ENCODE assay signal across 14 cellular contexts in genomic region chr10:23367896-23368685, GRCh38. TPM values are rescaled to one million over a fixed set of nuclear protein-coding genes. Genes with fewer than 3 reads are reported as not detected.
DNase-seq lines count a peak whose midpoint lies in the region; ATAC-seq, FAIRE-seq and TF ChIP-seq lines count a peak whose summit lies in the region.
"Had no signal": no experiment of that assay in that cellular context is flagged by ENCODE, and none has a peak within 500 bp of the region (broad histone marks: within the 10 kb centered on the region; RNA-seq: fewer than 3 reads in every experiment).

No MANE protein-coding gene starts in this region.

- peaks cover 80% of the 10 kb centered on the region for H3K4me1 Mint-ChIP-seq in activated T-cell treated with anti-CD3 and anti-CD28 coated beads, Interleukin-2, amount 50 U/mL, for 72 hours (ENCODE audit: low read depth)
- peaks cover 58% of the 10 kb centered on the region for H3K4me1 Mint-ChIP-seq in activated T-helper 2 cell treated with anti-CD3 and anti-CD28 coated beads, Interferon-gamma antibody, Interleukin-2, Interleukin-4, amounts not matched to agents 10 μg/mL and 5 μg/mL and 100 μg/mL, durations not matched to agents 14 hours and 24 hours and 36 hours (ENCODE audit: low read depth)
- H3K4me1 Mint-ChIP-seq in stimulated activated effector memory CD8-positive, alpha-beta T cell treated with anti-CD3 and anti-CD28 coated beads, Interleukin-12 subunit alpha, Interleukin-12 subunit beta, amount 100 ng/mL, for 72 hours, result peaks cover 54% of the 10 kb centered on the region

- H3K27me3 Mint-ChIP-seq in activated T-cell treated with anti-CD3 and anti-CD28 coated beads, Interleukin-2, amount 50 U/mL, for 72 hours (ENCODE audit: low read depth), result no peaks in the 10 kb centered on the region
- H3K27me3 Mint-ChIP-seq in activated T-helper 2 cell treated with anti-CD3 and anti-CD28 coated beads, Interferon-gamma antibody, Interleukin-2, Interleukin-4, amounts not matched to agents 10 μg/mL and 5 μg/mL and 100 μg/mL, durations not matched to agents 14 hours and 24 hours and 36 hours (ENCODE audit: low read depth), result no peaks in the 10 kb centered on the region
- H3K27me3 Mint-ChIP-seq: brain had no signal

- TF ChIP-seq CTCF in D721Med (IDR thresholded peaks at IDR 0.05; ENCODE audit: insufficient read depth, missing control alignments), result no peak

- no peak for ATAC-seq in activated T-cell treated with anti-CD3 and anti-CD28 coated beads, Interleukin-2, amount 50 U/mL, for 72 hours (replicated peaks in 1 of 2)
- peak; percentile 3 for ATAC-seq in HG03175 (IDR thresholded peaks at IDR 0.05; ENCODE audit: unreplicated experiment)
- no peak for ATAC-seq in stimulated activated effector memory CD8-positive, alpha-beta T cell treated with anti-CD3 and anti-CD28 coated beads, Interleukin-12 subunit alpha, Interleukin-12 subunit beta, amount 100 ng/mL, for 72 hours
- ATAC-seq in GM21576 (IDR thresholded peaks at IDR 0.05; ENCODE audit: unreplicated experiment), result no peak

- peak overlapping the region; percentile 59 to 69 for H3K4me3 Mint-ChIP-seq in activated T-cell treated with anti-CD3 and anti-CD28 coated beads, Interleukin-2, amount 50 U/mL, for 72 hours
- H3K4me3 Mint-ChIP-seq in activated T-helper 2 cell treated with anti-CD3 and anti-CD28 coated beads, Interferon-gamma antibody, Interleukin-2, Interleukin-4, amounts not matched to agents 10 μg/mL and 5 μg/mL and 100 μg/mL, durations not matched to agents 14 hours and 24 hours and 36 hours (ENCODE audit: low read depth), result peak overlapping the region; percentile 53
- H3K4me3 Mint-ChIP-seq in stimulated activated effector memory CD8-positive, alpha-beta T cell treated with anti-CD3 and anti-CD28 coated beads, Interleukin-12 subunit alpha, Interleukin-12 subunit beta, amount 100 ng/mL, for 72 hours, result peak overlapping the region; percentile 18
- H3K4me3 Mint-ChIP-seq: brain had no signal

- FAIRE-seq in D721Med (lab: Jason Lieb, UNC), result no peak

- H3K27ac Mint-ChIP-seq in activated T-cell treated with anti-CD3 and anti-CD28 coated beads, Interleukin-2, amount 50 U/mL, for 72 hours, result peak overlapping the region; percentile 39
- H3K27ac Mint-ChIP-seq in activated T-helper 2 cell treated with anti-CD3 and anti-CD28 coated beads, Interferon-gamma antibody, Interleukin-2, Interleukin-4, amounts not matched to agents 10 μg/mL and 5 μg/mL and 100 μg/mL, durations not matched to agents 14 hours and 24 hours and 36 hours, result peak overlapping the region; percentile 40
- H3K27ac Mint-ChIP-seq in stimulated activated effector memory CD8-positive, alpha-beta T cell treated with anti-CD3 and anti-CD28 coated beads, Interleukin-12 subunit alpha, Interleukin-12 subunit beta, amount 100 ng/mL, for 72 hours, result peak overlapping the region; percentile 48
- H3K27ac Mint-ChIP-seq: brain had no signal

- H3K9me3 Mint-ChIP-seq in activated T-cell treated with anti-CD3 and anti-CD28 coated beads, Interleukin-2, amount 50 U/mL, for 72 hours, result peaks cover 3 to 4% of the 10 kb centered on the region in 2 donors
- peaks cover 3% of the 10 kb centered on the region for H3K9me3 Mint-ChIP-seq in activated T-helper 2 cell treated with anti-CD3 and anti-CD28 coated beads, Interferon-gamma antibody, Interleukin-2, Interleukin-4, amounts not matched to agents 10 μg/mL and 5 μg/mL and 100 μg/mL, durations not matched to agents 14 hours and 24 hours and 36 hours
- H3K9me3 Mint-ChIP-seq in stimulated activated effector memory CD8-positive, alpha-beta T cell treated with anti-CD3 and anti-CD28 coated beads, Interleukin-12 subunit alpha, Interleukin-12 subunit beta, amount 100 ng/mL, for 72 hours, result no peaks in the 10 kb centered on the region

- intact Hi-C loops in activated T-helper 2 cell treated with anti-CD3 and anti-CD28 coated beads, Interferon-gamma antibody, Interleukin-2, Interleukin-4, amounts not matched to agents 10 μg/mL and 5 μg/mL and 100 μg/mL, durations not matched to agents 14 hours and 24 hours and 36 hours (cut with micrococcal nuclease), result loop anchor here (1.0 to 10.0 kb wide), 6 partner anchors 25 to 1097 kb away; partner anchors contain the start of gene MSRB2

- DNase-seq in activated T-cell treated with anti-CD3 and anti-CD28 coated beads, Interleukin-2, amount 50 U/mL, for 72 hours, result no peak
- no peak for DNase-seq in activated T-cell treated with anti-CD3 and anti-CD28 coated beads, Interleukin-2, amount 50 U/mL, for 48 hours
- DNase-seq in activated T-helper 2 cell treated with anti-CD3 and anti-CD28 coated beads, Interferon-gamma antibody, Interleukin-2, Interleukin-4, amounts not matched to agents 10 μg/mL and 5 μg/mL and 100 μg/mL, durations not matched to agents 14 hours and 24 hours and 36 hours (ENCODE audit: low spot score), result no peak
- DNase-seq in stimulated activated effector memory CD8-positive, alpha-beta T cell treated with anti-CD3 and anti-CD28 coated beads, Interleukin-12 subunit alpha, Interleukin-12 subunit beta, amount 100 ng/mL, for 72 hours (ENCODE audit: low spot score in 2 of 2), result no peak
- DNase-seq in D721Med (ENCODE audit: insufficient read length, low spot score), result no peak
- no peak for DNase-seq in NCI-H345 treated with DMSO at 0.1 percent for 48 hours (lab: John Stamatoyannopoulos, UW; ENCODE audit: unreplicated experiment)
- DNase-seq: activated CD4-positive, alpha-beta T cell treated with anti-CD3 and anti-CD28 coated beads, Interleukin-2, amount 50 U/mL, for 4 hours; KG1; NCI-H446; SIG-M5 had no signal

- H3K36me3 Mint-ChIP-seq in activated T-cell treated with anti-CD3 and anti-CD28 coated beads, Interleukin-2, amount 50 U/mL, for 72 hours (ENCODE audit: insufficient read depth in 2 of 2), result peaks cover 0 to 3% of the 10 kb centered on the region in 2 donors
- H3K36me3 Mint-ChIP-seq in activated T-helper 2 cell treated with anti-CD3 and anti-CD28 coated beads, Interferon-gamma antibody, Interleukin-2, Interleukin-4, amounts not matched to agents 10 μg/mL and 5 μg/mL and 100 μg/mL, durations not matched to agents 14 hours and 24 hours and 36 hours (ENCODE audit: low read depth), result peaks cover 3% of the 10 kb centered on the region
- no peaks in the 10 kb centered on the region for H3K36me3 Mint-ChIP-seq in stimulated activated effector memory CD8-positive, alpha-beta T cell treated with anti-CD3 and anti-CD28 coated beads, Interleukin-12 subunit alpha, Interleukin-12 subunit beta, amount 100 ng/mL, for 72 hours
- H3K36me3 Mint-ChIP-seq: brain had no signal

RNA-seq across cellular contexts. Expression of gene C10orf67, which starts 23.5 kb away (rescaled TPM):
- under 1 TPM; 0.39 to 0.84 TPM for total RNA-seq in activated T-cell treated with anti-CD3 and anti-CD28 coated beads, Interleukin-2, amount 50 U/mL, for 72 hours
- total RNA-seq in activated T-helper 2 cell treated with anti-CD3 and anti-CD28 coated beads, Interferon-gamma antibody, Interleukin-2, Interleukin-4, amounts not matched to agents 10 μg/mL and 5 μg/mL and 100 μg/mL, durations not matched to agents 14 hours and 24 hours and 36 hours, result not detected in 2 replicates
- total RNA-seq: smooth muscle cell had no signal
